In the genomic region with DNA sequence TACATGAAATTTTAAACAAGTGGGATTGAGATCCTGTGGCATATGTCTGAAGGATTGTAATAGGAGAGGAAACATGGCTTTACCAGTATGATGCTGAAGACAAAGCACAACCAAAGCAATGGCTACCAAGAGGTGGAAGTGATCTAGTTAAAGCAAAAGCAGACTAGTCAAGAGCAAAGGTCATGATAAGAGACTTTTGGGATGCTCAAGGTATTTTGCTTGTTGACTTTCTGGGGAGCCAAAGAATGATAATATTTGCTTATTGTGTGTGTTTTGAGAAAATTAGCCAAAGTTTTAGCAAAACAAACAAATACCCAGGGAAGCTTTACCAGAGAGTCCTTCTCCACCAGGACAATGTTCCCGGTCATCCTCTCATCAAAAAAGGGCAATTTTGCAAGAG, we compare ENCODE assay signal across 1 cellular context.
TF ChIP-seq lines count a peak whose summit lies in the region.

No MANE protein-coding gene starts in this region.

TF ChIP-seq in HepG2, 621 proteins besides CTCF, POLR2A, EP300 and RAD21 (continued from another document and continues in another):
- 0 out of 2 replicates have a peak, but pooled peaks have one; percentile 34 for TF ChIP-seq TARDBP (CRISPR knock-in tag; IDR thresholded peaks at IDR 0.05)
- TF ChIP-seq, protein P1, sequence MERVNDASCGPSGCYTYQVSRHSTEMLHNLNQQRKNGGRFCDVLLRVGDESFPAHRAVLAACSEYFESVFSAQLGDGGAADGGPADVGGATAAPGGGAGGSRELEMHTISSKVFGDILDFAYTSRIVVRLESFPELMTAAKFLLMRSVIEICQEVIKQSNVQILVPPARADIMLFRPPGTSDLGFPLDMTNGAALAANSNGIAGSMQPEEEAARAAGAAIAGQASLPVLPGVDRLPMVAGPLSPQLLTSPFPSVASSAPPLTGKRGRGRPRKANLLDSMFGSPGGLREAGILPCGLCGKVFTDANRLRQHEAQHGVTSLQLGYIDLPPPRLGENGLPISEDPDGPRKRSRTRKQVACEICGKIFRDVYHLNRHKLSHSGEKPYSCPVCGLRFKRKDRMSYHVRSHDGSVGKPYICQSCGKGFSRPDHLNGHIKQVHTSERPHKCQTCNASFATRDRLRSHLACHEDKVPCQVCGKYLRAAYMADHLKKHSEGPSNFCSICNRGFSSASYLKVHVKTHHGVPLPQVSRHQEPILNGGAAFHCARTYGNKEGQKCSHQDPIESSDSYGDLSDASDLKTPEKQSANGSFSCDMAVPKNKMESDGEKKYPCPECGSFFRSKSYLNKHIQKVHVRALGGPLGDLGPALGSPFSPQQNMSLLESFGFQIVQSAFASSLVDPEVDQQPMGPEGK (CRISPR knock-in tag; IDR thresholded peaks at IDR 0.05), result peak; percentile 31; the same call in 1 of the 2 replicates
- no peak for TF ChIP-seq TOE1 (CRISPR knock-in tag; IDR thresholded peaks at IDR 0.05)
- peak; percentile 79; the same call in 1 of the 2 replicates for TF ChIP-seq HDAC2 (CRISPR knock-in tag; IDR thresholded peaks at IDR 0.05)
- TF ChIP-seq, protein P2, sequence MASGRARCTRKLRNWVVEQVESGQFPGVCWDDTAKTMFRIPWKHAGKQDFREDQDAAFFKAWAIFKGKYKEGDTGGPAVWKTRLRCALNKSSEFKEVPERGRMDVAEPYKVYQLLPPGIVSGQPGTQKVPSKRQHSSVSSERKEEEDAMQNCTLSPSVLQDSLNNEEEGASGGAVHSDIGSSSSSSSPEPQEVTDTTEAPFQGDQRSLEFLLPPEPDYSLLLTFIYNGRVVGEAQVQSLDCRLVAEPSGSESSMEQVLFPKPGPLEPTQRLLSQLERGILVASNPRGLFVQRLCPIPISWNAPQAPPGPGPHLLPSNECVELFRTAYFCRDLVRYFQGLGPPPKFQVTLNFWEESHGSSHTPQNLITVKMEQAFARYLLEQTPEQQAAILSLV (CRISPR knock-in tag; IDR thresholded peaks at IDR 0.05; ENCODE audit: borderline replicate concordance), result no peak
- no peak for TF ChIP-seq MTA3 (CRISPR knock-in tag; IDR thresholded peaks at IDR 0.05)
- TF ChIP-seq ISL2 (CRISPR knock-in tag; IDR thresholded peaks at IDR 0.05), result peak; percentile 88
- no peak for TF ChIP-seq U2AF1 (optimal IDR thresholded peaks at IDR 0.05; ENCODE audit: low read depth, low read length)
- TF ChIP-seq, protein P3, sequence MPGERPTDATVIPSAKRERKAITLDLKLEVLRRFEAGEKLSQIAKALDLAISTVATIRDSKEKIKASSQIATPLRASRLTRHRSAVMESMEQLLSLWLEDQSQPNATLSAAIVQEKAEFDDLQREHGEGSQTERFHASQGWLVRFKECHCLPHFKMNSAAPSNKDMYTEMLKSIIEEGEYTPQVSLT (CRISPR knock-in tag; IDR thresholded peaks at IDR 0.05; ENCODE audit: borderline replicate concordance, low read depth), result no peak
- TF ChIP-seq, protein P4, sequence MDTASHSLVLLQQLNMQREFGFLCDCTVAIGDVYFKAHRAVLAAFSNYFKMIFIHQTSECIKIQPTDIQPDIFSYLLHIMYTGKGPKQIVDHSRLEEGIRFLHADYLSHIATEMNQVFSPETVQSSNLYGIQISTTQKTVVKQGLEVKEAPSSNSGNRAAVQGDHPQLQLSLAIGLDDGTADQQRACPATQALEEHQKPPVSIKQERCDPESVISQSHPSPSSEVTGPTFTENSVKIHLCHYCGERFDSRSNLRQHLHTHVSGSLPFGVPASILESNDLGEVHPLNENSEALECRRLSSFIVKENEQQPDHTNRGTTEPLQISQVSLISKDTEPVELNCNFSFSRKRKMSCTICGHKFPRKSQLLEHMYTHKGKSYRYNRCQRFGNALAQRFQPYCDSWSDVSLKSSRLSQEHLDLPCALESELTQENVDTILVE (CRISPR knock-in tag; IDR thresholded peaks at IDR 0.05), result no peak
- no peak for TF ChIP-seq ELF4 (CRISPR knock-in tag; IDR thresholded peaks at IDR 0.05; ENCODE audit: borderline replicate concordance)
- TF ChIP-seq, protein P5, sequence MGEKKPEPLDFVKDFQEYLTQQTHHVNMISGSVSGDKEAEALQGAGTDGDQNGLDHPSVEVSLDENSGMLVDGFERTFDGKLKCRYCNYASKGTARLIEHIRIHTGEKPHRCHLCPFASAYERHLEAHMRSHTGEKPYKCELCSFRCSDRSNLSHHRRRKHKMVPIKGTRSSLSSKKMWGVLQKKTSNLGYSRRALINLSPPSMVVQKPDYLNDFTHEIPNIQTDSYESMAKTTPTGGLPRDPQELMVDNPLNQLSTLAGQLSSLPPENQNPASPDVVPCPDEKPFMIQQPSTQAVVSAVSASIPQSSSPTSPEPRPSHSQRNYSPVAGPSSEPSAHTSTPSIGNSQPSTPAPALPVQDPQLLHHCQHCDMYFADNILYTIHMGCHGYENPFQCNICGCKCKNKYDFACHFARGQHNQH (CRISPR knock-in tag; IDR thresholded peaks at IDR 0.05), result no peak
- no peak for TF ChIP-seq ZC3H13 (CRISPR knock-in tag; IDR thresholded peaks at IDR 0.05)
- TF ChIP-seq ZNF549 (CRISPR knock-in tag; IDR thresholded peaks at IDR 0.05), result no peak
- TF ChIP-seq NCOA2 (CRISPR knock-in tag; IDR thresholded peaks at IDR 0.05), result peak; percentile 80
- peak; percentile 32; the same call in 1 of the 2 replicates for TF ChIP-seq POGZ (CRISPR knock-in tag; IDR thresholded peaks at IDR 0.05)
- TF ChIP-seq SKI (IDR thresholded peaks at IDR 0.05; ENCODE audit: partially characterized antibody), result peak; percentile 26
- TF ChIP-seq CENPT (CRISPR knock-in tag; IDR thresholded peaks at IDR 0.05; ENCODE audit: low read depth), result no peak
- TF ChIP-seq, protein P6, sequence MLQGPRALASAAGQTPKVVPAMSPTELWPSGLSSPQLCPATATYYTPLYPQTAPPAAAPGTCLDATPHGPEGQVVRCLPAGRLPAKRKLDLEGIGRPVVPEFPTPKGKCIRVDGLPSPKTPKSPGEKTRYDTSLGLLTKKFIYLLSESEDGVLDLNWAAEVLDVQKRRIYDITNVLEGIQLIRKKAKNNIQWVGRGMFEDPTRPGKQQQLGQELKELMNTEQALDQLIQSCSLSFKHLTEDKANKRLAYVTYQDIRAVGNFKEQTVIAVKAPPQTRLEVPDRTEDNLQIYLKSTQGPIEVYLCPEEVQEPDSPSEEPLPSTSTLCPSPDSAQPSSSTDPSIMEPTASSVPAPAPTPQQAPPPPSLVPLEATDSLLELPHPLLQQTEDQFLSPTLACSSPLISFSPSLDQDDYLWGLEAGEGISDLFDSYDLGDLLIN (CRISPR knock-in tag; IDR thresholded peaks at IDR 0.05; ENCODE audit: borderline replicate concordance), result no peak
- peak; percentile 63 for TF ChIP-seq FOXA1 (IDR thresholded peaks at IDR 0.05)
- peak; percentile 87 for TF ChIP-seq FOXA1 (CRISPR knock-in tag; IDR thresholded peaks at IDR 0.05)
- peak; percentile 43; the same call in 1 of the 2 replicates for TF ChIP-seq EHMT2 (IDR thresholded peaks at IDR 0.05; ENCODE audit: borderline replicate concordance, low read depth, low read length)
- peak; percentile 78 for TF ChIP-seq TEAD3 (CRISPR knock-in tag; optimal IDR thresholded peaks at IDR 0.05; ENCODE audit: borderline replicate concordance)
- peak; percentile 60; the same call in 1 of the 2 replicates for TF ChIP-seq TBX3 (IDR thresholded peaks at IDR 0.05; ENCODE audit: borderline replicate concordance)
- TF ChIP-seq, protein P7, sequence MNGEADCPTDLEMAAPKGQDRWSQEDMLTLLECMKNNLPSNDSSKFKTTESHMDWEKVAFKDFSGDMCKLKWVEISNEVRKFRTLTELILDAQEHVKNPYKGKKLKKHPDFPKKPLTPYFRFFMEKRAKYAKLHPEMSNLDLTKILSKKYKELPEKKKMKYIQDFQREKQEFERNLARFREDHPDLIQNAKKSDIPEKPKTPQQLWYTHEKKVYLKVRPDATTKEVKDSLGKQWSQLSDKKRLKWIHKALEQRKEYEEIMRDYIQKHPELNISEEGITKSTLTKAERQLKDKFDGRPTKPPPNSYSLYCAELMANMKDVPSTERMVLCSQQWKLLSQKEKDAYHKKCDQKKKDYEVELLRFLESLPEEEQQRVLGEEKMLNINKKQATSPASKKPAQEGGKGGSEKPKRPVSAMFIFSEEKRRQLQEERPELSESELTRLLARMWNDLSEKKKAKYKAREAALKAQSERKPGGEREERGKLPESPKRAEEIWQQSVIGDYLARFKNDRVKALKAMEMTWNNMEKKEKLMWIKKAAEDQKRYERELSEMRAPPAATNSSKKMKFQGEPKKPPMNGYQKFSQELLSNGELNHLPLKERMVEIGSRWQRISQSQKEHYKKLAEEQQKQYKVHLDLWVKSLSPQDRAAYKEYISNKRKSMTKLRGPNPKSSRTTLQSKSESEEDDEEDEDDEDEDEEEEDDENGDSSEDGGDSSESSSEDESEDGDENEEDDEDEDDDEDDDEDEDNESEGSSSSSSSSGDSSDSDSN (CRISPR knock-in tag; IDR thresholded peaks at IDR 0.05), result no peak
- TF ChIP-seq ZNF180 (CRISPR knock-in tag; IDR thresholded peaks at IDR 0.05; ENCODE audit: borderline replicate concordance, low read depth), result no peak
- peak; percentile 75 for TF ChIP-seq PPARG (CRISPR knock-in tag; conservative IDR thresholded peaks at IDR 0.05)
- peak; percentile 37; the same call in 1 of the 2 replicates for TF ChIP-seq ZNF264 (CRISPR knock-in tag; IDR thresholded peaks at IDR 0.05)
- no peak for TF ChIP-seq ZFYVE20 (CRISPR knock-in tag; IDR thresholded peaks at IDR 0.05; ENCODE audit: borderline replicate concordance, low read depth)
- no peak for TF ChIP-seq ZNF891 (CRISPR knock-in tag; IDR thresholded peaks at IDR 0.05)
- TF ChIP-seq, protein P8, sequence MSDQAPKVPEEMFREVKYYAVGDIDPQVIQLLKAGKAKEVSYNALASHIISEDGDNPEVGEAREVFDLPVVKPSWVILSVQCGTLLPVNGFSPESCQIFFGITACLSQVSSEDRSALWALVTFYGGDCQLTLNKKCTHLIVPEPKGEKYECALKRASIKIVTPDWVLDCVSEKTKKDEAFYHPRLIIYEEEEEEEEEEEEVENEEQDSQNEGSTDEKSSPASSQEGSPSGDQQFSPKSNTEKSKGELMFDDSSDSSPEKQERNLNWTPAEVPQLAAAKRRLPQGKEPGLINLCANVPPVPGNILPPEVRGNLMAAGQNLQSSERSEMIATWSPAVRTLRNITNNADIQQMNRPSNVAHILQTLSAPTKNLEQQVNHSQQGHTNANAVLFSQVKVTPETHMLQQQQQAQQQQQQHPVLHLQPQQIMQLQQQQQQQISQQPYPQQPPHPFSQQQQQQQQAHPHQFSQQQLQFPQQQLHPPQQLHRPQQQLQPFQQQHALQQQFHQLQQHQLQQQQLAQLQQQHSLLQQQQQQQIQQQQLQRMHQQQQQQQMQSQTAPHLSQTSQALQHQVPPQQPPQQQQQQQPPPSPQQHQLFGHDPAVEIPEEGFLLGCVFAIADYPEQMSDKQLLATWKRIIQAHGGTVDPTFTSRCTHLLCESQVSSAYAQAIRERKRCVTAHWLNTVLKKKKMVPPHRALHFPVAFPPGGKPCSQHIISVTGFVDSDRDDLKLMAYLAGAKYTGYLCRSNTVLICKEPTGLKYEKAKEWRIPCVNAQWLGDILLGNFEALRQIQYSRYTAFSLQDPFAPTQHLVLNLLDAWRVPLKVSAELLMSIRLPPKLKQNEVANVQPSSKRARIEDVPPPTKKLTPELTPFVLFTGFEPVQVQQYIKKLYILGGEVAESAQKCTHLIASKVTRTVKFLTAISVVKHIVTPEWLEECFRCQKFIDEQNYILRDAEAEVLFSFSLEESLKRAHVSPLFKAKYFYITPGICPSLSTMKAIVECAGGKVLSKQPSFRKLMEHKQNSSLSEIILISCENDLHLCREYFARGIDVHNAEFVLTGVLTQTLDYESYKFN (CRISPR knock-in tag; conservative IDR thresholded peaks at IDR 0.05), result peak; percentile 76
- 0 out of 2 replicates have a peak, but pooled peaks have one; percentile 64 for TF ChIP-seq ZMYM4 (CRISPR knock-in tag; IDR thresholded peaks at IDR 0.05)
- 0 out of 2 replicates have a peak, but pooled peaks have one; percentile 25 for TF ChIP-seq THAP11 (CRISPR knock-in tag; IDR thresholded peaks at IDR 0.05)
- TF ChIP-seq, protein P9, sequence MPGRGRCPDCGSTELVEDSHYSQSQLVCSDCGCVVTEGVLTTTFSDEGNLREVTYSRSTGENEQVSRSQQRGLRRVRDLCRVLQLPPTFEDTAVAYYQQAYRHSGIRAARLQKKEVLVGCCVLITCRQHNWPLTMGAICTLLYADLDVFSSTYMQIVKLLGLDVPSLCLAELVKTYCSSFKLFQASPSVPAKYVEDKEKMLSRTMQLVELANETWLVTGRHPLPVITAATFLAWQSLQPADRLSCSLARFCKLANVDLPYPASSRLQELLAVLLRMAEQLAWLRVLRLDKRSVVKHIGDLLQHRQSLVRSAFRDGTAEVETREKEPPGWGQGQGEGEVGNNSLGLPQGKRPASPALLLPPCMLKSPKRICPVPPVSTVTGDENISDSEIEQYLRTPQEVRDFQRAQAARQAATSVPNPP (CRISPR knock-in tag; IDR thresholded peaks at IDR 0.05), result no peak
- TF ChIP-seq ZNF296 (CRISPR knock-in tag; conservative IDR thresholded peaks at IDR 0.05), result no peak
- TF ChIP-seq, protein P10, sequence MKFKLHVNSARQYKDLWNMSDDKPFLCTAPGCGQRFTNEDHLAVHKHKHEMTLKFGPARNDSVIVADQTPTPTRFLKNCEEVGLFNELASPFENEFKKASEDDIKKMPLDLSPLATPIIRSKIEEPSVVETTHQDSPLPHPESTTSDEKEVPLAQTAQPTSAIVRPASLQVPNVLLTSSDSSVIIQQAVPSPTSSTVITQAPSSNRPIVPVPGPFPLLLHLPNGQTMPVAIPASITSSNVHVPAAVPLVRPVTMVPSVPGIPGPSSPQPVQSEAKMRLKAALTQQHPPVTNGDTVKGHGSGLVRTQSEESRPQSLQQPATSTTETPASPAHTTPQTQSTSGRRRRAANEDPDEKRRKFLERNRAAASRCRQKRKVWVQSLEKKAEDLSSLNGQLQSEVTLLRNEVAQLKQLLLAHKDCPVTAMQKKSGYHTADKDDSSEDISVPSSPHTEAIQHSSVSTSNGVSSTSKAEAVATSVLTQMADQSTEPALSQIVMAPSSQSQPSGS (CRISPR knock-in tag; IDR thresholded peaks at IDR 0.05), result no peak
- no peak for TF ChIP-seq RARG (CRISPR knock-in tag; IDR thresholded peaks at IDR 0.05; ENCODE audit: low read depth)
- TF ChIP-seq HNRNPK (IDR thresholded peaks at IDR 0.05; ENCODE audit: low read depth, low read length, poor library complexity, severe bottlenecking), result no peak
- TF ChIP-seq, protein P11, sequence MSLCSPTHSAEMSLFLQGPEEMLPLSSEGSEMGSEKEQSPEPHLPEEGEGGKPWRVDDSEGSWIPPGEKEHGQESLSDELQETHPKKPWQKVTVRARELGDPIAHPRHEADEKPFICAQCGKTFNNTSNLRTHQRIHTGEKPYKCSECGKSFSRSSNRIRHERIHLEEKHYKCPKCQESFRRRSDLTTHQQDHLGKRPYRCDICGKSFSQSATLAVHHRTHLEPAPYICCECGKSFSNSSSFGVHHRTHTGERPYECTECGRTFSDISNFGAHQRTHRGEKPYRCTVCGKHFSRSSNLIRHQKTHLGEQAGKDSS (CRISPR knock-in tag; IDR thresholded peaks at IDR 0.05; ENCODE audit: borderline replicate concordance, low read depth), result no peak
- no peak for TF ChIP-seq POLR2G (IDR thresholded peaks at IDR 0.05; ENCODE audit: low read depth, low read length)
- TF ChIP-seq ZSCAN9 (CRISPR knock-in tag; IDR thresholded peaks at IDR 0.05; ENCODE audit: borderline replicate concordance), result no peak
- no peak for TF ChIP-seq SATB2 (CRISPR knock-in tag; IDR thresholded peaks at IDR 0.05)
- TF ChIP-seq ZNF878 (CRISPR knock-in tag; IDR thresholded peaks at IDR 0.05), result no peak
- TF ChIP-seq LCORL (IDR thresholded peaks at IDR 0.05), result peak; percentile 87
- peak; percentile 20; the same call in 1 of the 2 replicates for TF ChIP-seq LCORL (CRISPR knock-in tag; IDR thresholded peaks at IDR 0.05)
- peak; percentile 50; the same call in 1 of the 2 replicates for TF ChIP-seq BHLHE40 (IDR thresholded peaks at IDR 0.05; ENCODE audit: low read length)
- no peak for TF ChIP-seq HOXA3 (CRISPR knock-in tag; IDR thresholded peaks at IDR 0.05)
- TF ChIP-seq GABPA (IDR thresholded peaks at IDR 0.05; ENCODE audit: low read depth, low read length), result no peak
- TF ChIP-seq GABPA (CRISPR knock-in tag; IDR thresholded peaks at IDR 0.05; ENCODE audit: low read depth), result no peak
- TF ChIP-seq YY1 (IDR thresholded peaks at IDR 0.05; ENCODE audit: insufficient read depth, insufficient replicate concordance, low read depth, low read length), result peak; percentile 24
- TF ChIP-seq CC2D1A (CRISPR knock-in tag; IDR thresholded peaks at IDR 0.05), result no peak
